In genomic region chr15:89627256-89627970, GRCh38 we compare ENCODE assay signal across 2 cellular contexts.
TF ChIP-seq lines count a peak whose summit lies in the region.

No MANE protein-coding gene starts in this region.

TF ChIP-seq in HEK293T, 16 proteins besides CTCF, POLR2A, EP300 and RAD21:
- TF ChIP-seq SP1 (IDR thresholded peaks at IDR 0.05), result no peak
- no peak for TF ChIP-seq FOXA1 (IDR thresholded peaks at IDR 0.05)
- no peak for TF ChIP-seq SUZ12 (IDR thresholded peaks at IDR 0.05)
- no peak for TF ChIP-seq L3MBTL2 (conservative IDR thresholded peaks at IDR 0.05)
- no peak for TF ChIP-seq NFRKB (IDR thresholded peaks at IDR 0.05)
- TF ChIP-seq LEF1 (IDR thresholded peaks at IDR 0.05; ENCODE audit: borderline replicate concordance), result no peak
- TF ChIP-seq FOXK2 (IDR thresholded peaks at IDR 0.05), result no peak
- no peak for TF ChIP-seq CTBP1 (IDR thresholded peaks at IDR 0.05; ENCODE audit: borderline replicate concordance)
- TF ChIP-seq, protein P1, sequence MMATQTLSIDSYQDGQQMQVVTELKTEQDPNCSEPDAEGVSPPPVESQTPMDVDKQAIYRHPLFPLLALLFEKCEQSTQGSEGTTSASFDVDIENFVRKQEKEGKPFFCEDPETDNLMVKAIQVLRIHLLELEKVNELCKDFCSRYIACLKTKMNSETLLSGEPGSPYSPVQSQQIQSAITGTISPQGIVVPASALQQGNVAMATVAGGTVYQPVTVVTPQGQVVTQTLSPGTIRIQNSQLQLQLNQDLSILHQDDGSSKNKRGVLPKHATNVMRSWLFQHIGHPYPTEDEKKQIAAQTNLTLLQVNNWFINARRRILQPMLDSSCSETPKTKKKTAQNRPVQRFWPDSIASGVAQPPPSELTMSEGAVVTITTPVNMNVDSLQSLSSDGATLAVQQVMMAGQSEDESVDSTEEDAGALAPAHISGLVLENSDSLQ (IDR thresholded peaks at IDR 0.05), result no peak
- no peak for TF ChIP-seq FOXM1 (IDR thresholded peaks at IDR 0.05; ENCODE audit: borderline replicate concordance)
- no peak for TF ChIP-seq ARNT (IDR thresholded peaks at IDR 0.05)
- TF ChIP-seq HDGF (IDR thresholded peaks at IDR 0.05; ENCODE audit: borderline replicate concordance), result no peak
- TF ChIP-seq ELF4 (IDR thresholded peaks at IDR 0.05), result no peak
- no peak for TF ChIP-seq BHLHE40 (IDR thresholded peaks at IDR 0.05; ENCODE audit: borderline replicate concordance)
- TF ChIP-seq TARDBP (IDR thresholded peaks at IDR 0.05), result no peak
- TF ChIP-seq ZNF384 (IDR thresholded peaks at IDR 0.05), result no peak

TF ChIP-seq in endothelial cell of umbilical vein, 7 proteins besides CTCF, POLR2A, EP300 and RAD21:
- TF ChIP-seq GATA2 (IDR thresholded peaks at IDR 0.05; ENCODE audit: insufficient read depth, insufficient read length, low read depth, low read length) (no peak), POLR2AphosphoS5 (IDR thresholded peaks at IDR 0.05; ENCODE audit: insufficient read depth, low read depth, low read length) (no peak), MAX (IDR thresholded peaks at IDR 0.05; ENCODE audit: insufficient read depth, insufficient read length) (no peak)
